Comparison of ENCODE assay signal across 8 cellular contexts in the genomic region with DNA sequence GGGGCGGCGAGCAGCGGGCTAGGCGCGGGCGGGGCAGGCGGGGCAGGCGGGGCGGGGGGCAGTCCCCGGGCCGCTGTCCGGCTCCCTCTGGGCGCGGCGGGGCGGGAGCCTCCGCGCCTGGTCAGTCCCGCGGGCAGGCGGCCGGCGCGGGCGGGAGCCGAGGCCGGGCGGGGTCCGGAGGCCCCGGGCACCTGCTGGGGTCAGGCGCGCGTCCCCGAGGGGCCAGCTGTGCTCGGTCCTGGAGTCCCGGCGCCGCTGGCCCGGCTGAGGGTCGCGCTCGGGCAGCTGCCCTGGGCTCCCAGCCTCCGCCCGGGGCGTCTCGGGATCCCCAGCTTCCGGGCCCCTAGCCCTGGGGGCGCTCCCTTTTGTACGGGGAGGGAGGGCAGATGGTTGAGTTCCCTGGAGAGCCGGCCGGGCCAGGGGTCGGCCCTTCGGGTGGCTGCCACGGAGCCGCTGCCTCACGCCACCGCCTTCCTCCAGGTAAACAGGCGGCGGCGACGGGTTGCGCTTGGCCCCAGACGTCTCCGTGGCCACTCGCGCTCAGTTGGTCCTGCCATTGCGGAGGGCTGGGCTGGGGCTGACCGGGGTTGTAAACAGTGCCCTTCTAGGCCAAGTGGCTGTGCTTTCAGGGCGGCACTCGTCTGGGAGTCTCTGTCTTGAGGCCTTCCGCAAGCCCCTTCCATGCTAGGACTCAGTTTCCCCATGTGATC. TPM values are rescaled to one million over a fixed set of nuclear protein-coding genes. Genes with fewer than 3 reads are reported as not detected.
DNase-seq lines count a peak whose midpoint lies in the region; ATAC-seq and TF ChIP-seq lines count a peak whose summit lies in the region.

No MANE protein-coding gene starts in this region.

- H3K36me3 ChIP-seq in H7 (replicated peaks; ENCODE audit: control insufficient read depth, insufficient read depth, low read length) (no peaks in the 10 kb centered on the region; the same call in 1 of the 2 replicates), sigmoid colon (peaks cover 0 to 17% (median 3%) of the 10 kb centered on the region in 4 donors)

- no peak for TF ChIP-seq POLR2A in sigmoid colon (IDR thresholded peaks at IDR 0.05)

- TF ChIP-seq CTCF in sigmoid colon (IDR thresholded peaks at IDR 0.05): no peak

- TF ChIP-seq EP300 in sigmoid colon (IDR thresholded peaks at IDR 0.05): no peak

- no peaks in the 10 kb centered on the region for H3K9me3 ChIP-seq in sigmoid colon

- H3K4me3 ChIP-seq in GM08714 (ENCODE audit: low read length) (peak overlapping the region; percentile 81), H7 (ENCODE audit: insufficient read depth, low read depth, low read length) (peak overlapping the region; percentile 82), sigmoid colon (peak overlapping the region; percentile 90 to 99 (median 96))

- H3K36me3 Mint-ChIP-seq in activated naive CD4-positive, alpha-beta T cell treated with anti-CD3 and anti-CD28 coated beads, Interleukin-2, amount 50 U/mL, for 24 hours: no peaks in the 10 kb centered on the region

- peak overlapping the region; percentile 61 for H3K27ac Mint-ChIP-seq in activated naive CD4-positive, alpha-beta T cell treated with anti-CD3 and anti-CD28 coated beads, Interleukin-2, amount 50 U/mL, for 24 hours

- H3K9me3 Mint-ChIP-seq in activated naive CD4-positive, alpha-beta T cell treated with anti-CD3 and anti-CD28 coated beads, Interleukin-2, amount 50 U/mL, for 24 hours: no peaks in the 10 kb centered on the region

- intact Hi-C loops in left ventricle myocardium superior (cut with micrococcal nuclease) (no loop called here), sigmoid colon (cut with DNase I) (loop anchor here (2.0 kb wide), 1 partner anchor 54 kb away; the partner anchor contains the start of gene RALGPS1)

- no peaks in the 10 kb centered on the region for H3K27me3 Mint-ChIP-seq in activated naive CD4-positive, alpha-beta T cell treated with anti-CD3 and anti-CD28 coated beads, Interleukin-2, amount 50 U/mL, for 24 hours

- WGBS in sigmoid colon, 2 donors: 1% methylated on average over 71 of the region's 71 CpGs

- H3K27ac ChIP-seq in sigmoid colon: peak overlapping the region; percentile 83 to 96 (median 93)

- DNase-seq in H7 (no peak), LoVo (ENCODE audit: low spot score) (peak; percentile 20), left ventricle myocardium superior (peak; percentile 49), sigmoid colon (no peak), NCI-H187 treated with DMSO at 0.1 percent for 48 hours (lab: John Stamatoyannopoulos, UW) (no peak)
- DNase-seq in NK-92 treated with Interleukin-12 subunit alpha and Interleukin-12 subunit beta, amount 100 ng/mL, for 24 hours (lab: John Stamatoyannopoulos, UW): no peak

- peak overlapping the region; percentile 86 for H3K4me3 Mint-ChIP-seq in activated naive CD4-positive, alpha-beta T cell treated with anti-CD3 and anti-CD28 coated beads, Interleukin-2, amount 50 U/mL, for 24 hours

- H3K4me1 ChIP-seq in sigmoid colon: peaks cover 0 to 43% (median 31%) of the 10 kb centered on the region in 4 donors

- H3K4me1 Mint-ChIP-seq in activated naive CD4-positive, alpha-beta T cell treated with anti-CD3 and anti-CD28 coated beads, Interleukin-2, amount 50 U/mL, for 24 hours: peaks cover 30% of the 10 kb centered on the region

- H3K27me3 ChIP-seq in H7 (ENCODE audit: control insufficient read depth, insufficient read depth, low read length) (peaks cover 1% of the 10 kb centered on the region; the same call in 1 of the 2 replicates), sigmoid colon (no peaks in the 10 kb centered on the region)

- ATAC-seq in left ventricle myocardium superior: peak; percentile 51

RNA-seq across cellular contexts. Expression of gene ZBTB34, which starts 0.5 kb away (rescaled TPM):
- 11.2 and 14.1 TPM in 2 replicates for total RNA-seq in H7 (2014; rRNA removed; shearing (Covaris generic))
- total RNA-seq in left ventricle myocardium superior: 5.3 TPM
- total RNA-seq in sigmoid colon: 10 to 100 TPM in 1 of 4 donors, 1 to 10 TPM in 3; 8.9 to 11.4 (median 9.7) TPM
- polyA plus RNA-seq in sigmoid colon: 1 to 10 TPM; 1.4 to 3.1 (median 1.8) TPM

RNA-seq across cellular contexts. Expression of gene RALGPS1, which starts 53.7 kb away (rescaled TPM):
- 6.4 and 8.8 TPM in 2 replicates for total RNA-seq in H7 (2014; rRNA removed; shearing (Covaris generic))
- total RNA-seq in left ventricle myocardium superior (21.1 TPM), sigmoid colon (10 to 100 TPM; 11.4 to 18.6 (median 14.3) TPM)
- 10 to 100 TPM in 1 of 3 donors, 1 to 10 TPM in 2; 6.6 to 11.0 (median 9.0) TPM for polyA plus RNA-seq in sigmoid colon

RNA-seq across cellular contexts. Expression of gene ZBTB43, which starts 56.1 kb away (rescaled TPM):
- 7.2 and 7.6 TPM in 2 replicates for total RNA-seq in H7 (2014; rRNA removed; shearing (Covaris generic))
- total RNA-seq in left ventricle myocardium superior (36.6 TPM), sigmoid colon (10 to 100 TPM in 1 of 4 donors, 1 to 10 TPM in 3; 6.7 to 12.2 (median 7.9) TPM)
- polyA plus RNA-seq in sigmoid colon: 1 to 10 TPM; 1.8 to 4.6 (median 3.0) TPM

Comparison
In these comparisons a context has a peak if more than half of its experiments do, and no peak if none do; other contexts are left out.
1. DNase-seq: peak in LoVo (single experiment) and left ventricle myocardium superior (single experiment); none in H7 (single experiment), sigmoid colon (single experiment), NK-92 treated with Interleukin-12 subunit alpha and Interleukin-12 subunit beta, amount 100 ng/mL, for 24 hours (single experiment) and NCI-H187 treated with DMSO at 0.1 percent for 48 hours (single experiment).
2. Peak in every context shown above with its lines, with median percentiles within 50 percentile points of each other: H3K4me3 ChIP-seq.